1 cellular context compared by ENCODE assay signal in genomic region chr2:222860740-222861410, GRCh38.
TF ChIP-seq lines count a peak whose summit lies in the region.

TSS of gene ACSL3 (plus strand) at chr2:222861036. CDS start at chr2:222908773, 47,737 bp downstream.

TF ChIP-seq in K562, 482 proteins besides CTCF, POLR2A, EP300 and RAD21 (continued from another document and continues in another):
- TF ChIP-seq EP400 (IDR thresholded peaks at IDR 0.05) (peak; percentile 43; the same call in 1 of the 2 replicates), ZNF121 (CRISPR knock-in tag; conservative IDR thresholded peaks at IDR 0.05) (no peak), IRF1 (CRISPR knock-in tag; IDR thresholded peaks at IDR 0.05; ENCODE audit: borderline replicate concordance) (no peak), ETV1 (tag; conservative IDR thresholded peaks at IDR 0.05; ENCODE audit: low read depth) (peak; percentile 58), PRDM10 (IDR thresholded peaks at IDR 0.05; ENCODE audit: partially characterized antibody) (peak; percentile 32), HINFP (tag; conservative IDR thresholded peaks at IDR 0.05; ENCODE audit: low read depth) (no peak), PHF8 (IDR thresholded peaks at IDR 0.05; ENCODE audit: borderline replicate concordance, low read length) (peak; percentile 85; the same call in 1 of the 2 replicates), NFYB (IDR thresholded peaks at IDR 0.05; ENCODE audit: extremely low read depth, insufficient read length) (peak; percentile 35), ARID4B (CRISPR knock-in tag; IDR thresholded peaks at IDR 0.05) (peak; percentile 61; the same call in 1 of the 2 replicates), CXXC5 (CRISPR knock-in tag; IDR thresholded peaks at IDR 0.05) (peak; percentile 81), NONO (IDR thresholded peaks at IDR 0.05; ENCODE audit: low read depth in 2 of 2, low read length in 1 of 2) (peak; percentile 27 to 96; a peak in 2 of 4 replicates), TAF1 (IDR thresholded peaks at IDR 0.05; ENCODE audit: control insufficient read depth, extremely low read depth, insufficient read depth, low read length, severe bottlenecking) (peak; percentile 96), NR3C1 (CRISPR knock-in tag; IDR thresholded peaks at IDR 0.05) (no peak), RB1 (IDR thresholded peaks at IDR 0.05; ENCODE audit: low read depth) (peak; percentile 44; the same call in 1 of the 2 replicates), LEF1 (IDR thresholded peaks at IDR 0.05) (no peak), BHLHE40 (IDR thresholded peaks at IDR 0.05; ENCODE audit: low read length) (peak; percentile 89), CSDE1 (IDR thresholded peaks at IDR 0.05) (no peak), TBP (optimal IDR thresholded peaks at IDR 0.05; ENCODE audit: low read depth, low read length) (peak; percentile 97), SIN3A (IDR thresholded peaks at IDR 0.05; ENCODE audit: borderline replicate concordance in 2 of 2, control insufficient read depth in 1 of 2, low read depth in 2 of 2, low read length in 2 of 2) (peak in 1 of 2 experiments; percentile 46; a peak in 1 of 4 replicates), YY1 (IDR thresholded peaks at IDR 0.05; ENCODE audit: borderline replicate concordance in 1 of 3, control insufficient read depth in 1 of 3, extremely low read depth in 1 of 3, insufficient read depth in 3 of 3, insufficient read length in 1 of 3, insufficient replicate concordance in 2 of 3, low read depth in 1 of 3, low read length in 2 of 3) (peak in 2 of 3 experiments; percentile 54), USF1 (CRISPR knock-in tag; IDR thresholded peaks at IDR 0.05) (peak; percentile 95), KDM5B (IDR thresholded peaks at IDR 0.05; ENCODE audit: insufficient replicate concordance, low read depth, low read length) (peak; percentile 98), PRPF4 (IDR thresholded peaks at IDR 0.05; ENCODE audit: insufficient read depth, low read depth, low read length, poor library complexity, severe bottlenecking) (peak; percentile 35), ZBTB7A (IDR thresholded peaks at IDR 0.05; ENCODE audit: borderline replicate concordance, control insufficient read depth, low read depth, low read length) (peak; percentile 74; the same call in 1 of the 2 replicates), SIN3B (IDR thresholded peaks at IDR 0.05; ENCODE audit: low read depth) (peak; percentile 51; the same call in 1 of the 2 replicates), ZNF165 (CRISPR knock-in tag; IDR thresholded peaks at IDR 0.05; ENCODE audit: borderline replicate concordance) (no peak), BRD4 (IDR thresholded peaks at IDR 0.05) (peak; percentile 48; the same call in 1 of the 2 replicates), CREB1 (IDR thresholded peaks at IDR 0.05) (peak; percentile 85), CREB1 (CRISPR knock-in tag; IDR thresholded peaks at IDR 0.05) (peak; percentile 72; the same call in 1 of the 2 replicates), ZNF23 (CRISPR knock-in tag; IDR thresholded peaks at IDR 0.05) (no peak), HNRNPLL (IDR thresholded peaks at IDR 0.05; ENCODE audit: low read depth, low read length, poor library complexity, severe bottlenecking) (peak; percentile 94), MLLT1 (IDR thresholded peaks at IDR 0.05) (peak; percentile 44 to 46; a peak in 1 of 4 replicates), PML (IDR thresholded peaks at IDR 0.05; ENCODE audit: low read length) (peak; percentile 66), TAF7 (tag; IDR thresholded peaks at IDR 0.05) (peak; percentile 85), MTA3 (IDR thresholded peaks at IDR 0.05; ENCODE audit: borderline replicate concordance) (peak; percentile 85), ZBTB11 (CRISPR knock-in tag; IDR thresholded peaks at IDR 0.05) (peak in 1 of 3 experiments; percentile 54; a peak in 2 of 6 replicates), HMGN3 (IDR thresholded peaks at IDR 0.05; ENCODE audit: borderline replicate concordance, extremely low read depth, insufficient read length, low read depth, low read length) (peak; percentile 73), HDAC1 (IDR thresholded peaks at IDR 0.05) (peak in 1 of 2 experiments; percentile 46; a peak in 2 of 4 replicates), NFIC (IDR thresholded peaks at IDR 0.05) (0 out of 2 replicates have a peak, but pooled peaks have one; percentile 33), ZNF280A (IDR thresholded peaks at IDR 0.05; ENCODE audit: low read depth, partially characterized antibody) (no peak), ESRRA (IDR thresholded peaks at IDR 0.05; ENCODE audit: borderline replicate concordance, low read depth) (peak; percentile 20; the same call in 1 of the 2 replicates), NR2C2 (CRISPR knock-in tag; IDR thresholded peaks at IDR 0.05) (no peak), NR2C2 (tag; IDR thresholded peaks at IDR 0.05) (peak; percentile 58; the same call in 1 of the 2 replicates), CCNT2 (IDR thresholded peaks at IDR 0.05; ENCODE audit: borderline replicate concordance, extremely low read depth, insufficient read length, low read depth, low read length) (peak; percentile 78), ZBTB1 (CRISPR knock-in tag; IDR thresholded peaks at IDR 0.05; ENCODE audit: borderline replicate concordance, low read depth) (peak; percentile 84), CBX3 (IDR thresholded peaks at IDR 0.05; ENCODE audit: borderline replicate concordance in 1 of 2, low read length in 2 of 2) (peak in 1 of 2 experiments; percentile 30; a peak in 1 of 3 replicates), RNF2 (IDR thresholded peaks at IDR 0.05) (peak; percentile 72)
